ENCODE assay signal across 1 cellular context in the genomic region with DNA sequence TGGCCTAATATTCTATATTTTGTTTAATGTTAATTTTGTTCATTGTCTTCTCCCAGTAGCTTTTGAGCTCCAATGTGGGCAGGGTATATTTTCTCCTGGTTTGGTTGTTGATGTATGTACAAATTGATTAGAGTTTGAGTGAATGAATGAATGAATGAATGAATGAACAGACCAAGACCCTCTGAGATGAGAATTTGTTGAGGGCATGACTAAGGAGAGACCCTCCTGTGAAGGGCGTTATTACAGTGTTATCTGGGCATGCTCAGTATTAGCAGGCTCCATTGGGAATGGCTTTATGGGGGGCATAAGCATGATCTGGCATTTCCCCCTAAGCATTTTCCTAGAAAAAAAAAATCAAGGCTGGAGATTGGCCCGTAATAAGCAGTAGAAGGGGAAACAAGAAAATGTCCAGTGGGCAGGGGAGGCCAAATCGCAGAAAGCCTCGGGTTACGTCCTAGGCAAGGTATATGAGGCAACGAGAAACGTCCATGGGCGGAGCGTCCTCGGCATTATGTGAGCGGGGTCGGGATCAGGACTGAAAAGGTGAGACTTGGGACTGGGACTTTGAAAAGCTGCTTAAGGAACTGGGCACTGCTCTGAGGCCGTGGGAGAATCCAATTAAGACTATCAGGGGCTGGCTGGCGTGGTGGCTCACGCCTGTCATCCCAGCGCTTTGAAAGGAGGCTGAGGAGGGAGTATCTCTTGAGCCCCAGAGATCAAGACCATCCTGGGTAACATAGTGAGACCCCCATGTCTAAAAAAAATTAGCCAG.
A peak's percentile ranks its signal among the peaks of the same experiment; 100 is the strongest.
TF ChIP-seq lines count a peak whose summit lies in the region.

No MANE protein-coding gene starts in this region.

TF ChIP-seq in HEK293, 187 proteins besides CTCF, POLR2A, EP300 and RAD21 (continued from another document):
- TF ChIP-seq, protein P1, sequence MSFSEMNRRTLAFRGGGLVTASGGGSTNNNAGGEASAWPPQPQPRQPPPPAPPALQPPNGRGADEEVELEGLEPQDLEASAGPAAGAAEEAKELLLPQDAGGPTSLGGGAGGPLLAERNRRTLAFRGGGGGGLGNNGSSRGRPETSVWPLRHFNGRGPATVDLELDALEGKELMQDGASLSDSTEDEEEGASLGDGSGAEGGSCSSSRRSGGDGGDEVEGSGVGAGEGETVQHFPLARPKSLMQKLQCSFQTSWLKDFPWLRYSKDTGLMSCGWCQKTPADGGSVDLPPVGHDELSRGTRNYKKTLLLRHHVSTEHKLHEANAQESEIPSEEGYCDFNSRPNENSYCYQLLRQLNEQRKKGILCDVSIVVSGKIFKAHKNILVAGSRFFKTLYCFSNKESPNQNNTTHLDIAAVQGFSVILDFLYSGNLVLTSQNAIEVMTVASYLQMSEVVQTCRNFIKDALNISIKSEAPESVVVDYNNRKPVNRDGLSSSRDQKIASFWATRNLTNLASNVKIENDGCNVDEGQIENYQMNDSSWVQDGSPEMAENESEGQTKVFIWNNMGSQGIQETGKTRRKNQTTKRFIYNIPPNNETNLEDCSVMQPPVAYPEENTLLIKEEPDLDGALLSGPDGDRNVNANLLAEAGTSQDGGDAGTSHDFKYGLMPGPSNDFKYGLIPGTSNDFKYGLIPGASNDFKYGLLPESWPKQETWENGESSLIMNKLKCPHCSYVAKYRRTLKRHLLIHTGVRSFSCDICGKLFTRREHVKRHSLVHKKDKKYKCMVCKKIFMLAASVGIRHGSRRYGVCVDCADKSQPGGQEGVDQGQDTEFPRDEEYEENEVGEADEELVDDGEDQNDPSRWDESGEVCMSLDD (tag by site-specific recombination; IDR thresholded peaks at IDR 0.05): no peak
- TF ChIP-seq ZNF311 (tag by site-specific recombination; IDR thresholded peaks at IDR 0.05; ENCODE audit: borderline replicate concordance) (no peak), ZXDB (tag by site-specific recombination; IDR thresholded peaks at IDR 0.05) (peak; percentile 40; the same call in 1 of the 2 replicates), ZNF555 (tag by site-specific recombination; conservative IDR thresholded peaks at IDR 0.05) (no peak), IKZF3 (tag by site-specific recombination; IDR thresholded peaks at IDR 0.05) (no peak), ZFHX2 (tag by site-specific recombination; conservative IDR thresholded peaks at IDR 0.05) (no peak), GLIS2 (tag by site-specific recombination; IDR thresholded peaks at IDR 0.05) (no peak), ZBTB17 (tag by site-specific recombination; IDR thresholded peaks at IDR 0.05) (peak; percentile 65), ZNF473 (tag by site-specific recombination; IDR thresholded peaks at IDR 0.05) (no peak), SCRT1 (tag by site-specific recombination; IDR thresholded peaks at IDR 0.05; ENCODE audit: borderline replicate concordance) (no peak), ZNF514 (tag by site-specific recombination; IDR thresholded peaks at IDR 0.05) (no peak), ZNF660 (tag by site-specific recombination; IDR thresholded peaks at IDR 0.05) (no peak), YY2 (tag by site-specific recombination; IDR thresholded peaks at IDR 0.05) (no peak), BCL11A (tag by site-specific recombination; IDR thresholded peaks at IDR 0.05; ENCODE audit: low read depth) (no peak)
- TF ChIP-seq, protein P2, sequence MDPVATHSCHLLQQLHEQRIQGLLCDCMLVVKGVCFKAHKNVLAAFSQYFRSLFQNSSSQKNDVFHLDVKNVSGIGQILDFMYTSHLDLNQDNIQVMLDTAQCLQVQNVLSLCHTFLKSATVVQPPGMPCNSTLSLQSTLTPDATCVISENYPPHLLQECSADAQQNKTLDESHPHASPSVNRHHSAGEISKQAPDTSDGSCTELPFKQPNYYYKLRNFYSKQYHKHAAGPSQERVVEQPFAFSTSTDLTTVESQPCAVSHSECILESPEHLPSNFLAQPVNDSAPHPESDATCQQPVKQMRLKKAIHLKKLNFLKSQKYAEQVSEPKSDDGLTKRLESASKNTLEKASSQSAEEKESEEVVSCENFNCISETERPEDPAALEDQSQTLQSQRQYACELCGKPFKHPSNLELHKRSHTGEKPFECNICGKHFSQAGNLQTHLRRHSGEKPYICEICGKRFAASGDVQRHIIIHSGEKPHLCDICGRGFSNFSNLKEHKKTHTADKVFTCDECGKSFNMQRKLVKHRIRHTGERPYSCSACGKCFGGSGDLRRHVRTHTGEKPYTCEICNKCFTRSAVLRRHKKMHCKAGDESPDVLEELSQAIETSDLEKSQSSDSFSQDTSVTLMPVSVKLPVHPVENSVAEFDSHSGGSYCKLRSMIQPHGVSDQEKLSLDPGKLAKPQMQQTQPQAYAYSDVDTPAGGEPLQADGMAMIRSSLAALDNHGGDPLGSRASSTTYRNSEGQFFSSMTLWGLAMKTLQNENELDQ (tag by site-specific recombination; IDR thresholded peaks at IDR 0.05; ENCODE audit: low read depth): no peak
- TF ChIP-seq, protein P3, sequence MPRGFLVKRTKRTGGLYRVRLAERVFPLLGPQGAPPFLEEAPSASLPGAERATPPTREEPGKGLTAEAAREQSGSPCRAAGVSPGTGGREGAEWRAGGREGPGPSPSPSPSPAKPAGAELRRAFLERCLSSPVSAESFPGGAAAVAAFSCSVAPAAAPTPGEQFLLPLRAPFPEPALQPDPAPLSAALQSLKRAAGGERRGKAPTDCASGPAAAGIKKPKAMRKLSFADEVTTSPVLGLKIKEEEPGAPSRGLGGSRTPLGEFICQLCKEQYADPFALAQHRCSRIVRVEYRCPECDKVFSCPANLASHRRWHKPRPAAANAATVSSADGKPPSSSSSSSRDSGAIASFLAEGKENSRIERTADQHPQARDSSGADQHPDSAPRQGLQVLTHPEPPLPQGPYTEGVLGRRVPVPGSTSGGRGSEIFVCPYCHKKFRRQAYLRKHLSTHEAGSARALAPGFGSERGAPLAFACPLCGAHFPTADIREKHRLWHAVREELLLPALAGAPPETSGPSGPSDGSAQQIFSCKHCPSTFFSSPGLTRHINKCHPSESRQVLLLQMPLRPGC (tag by site-specific recombination; IDR thresholded peaks at IDR 0.05): 0 out of 2 replicates have a peak, but pooled peaks have one; percentile 13
- TF ChIP-seq, protein P4, sequence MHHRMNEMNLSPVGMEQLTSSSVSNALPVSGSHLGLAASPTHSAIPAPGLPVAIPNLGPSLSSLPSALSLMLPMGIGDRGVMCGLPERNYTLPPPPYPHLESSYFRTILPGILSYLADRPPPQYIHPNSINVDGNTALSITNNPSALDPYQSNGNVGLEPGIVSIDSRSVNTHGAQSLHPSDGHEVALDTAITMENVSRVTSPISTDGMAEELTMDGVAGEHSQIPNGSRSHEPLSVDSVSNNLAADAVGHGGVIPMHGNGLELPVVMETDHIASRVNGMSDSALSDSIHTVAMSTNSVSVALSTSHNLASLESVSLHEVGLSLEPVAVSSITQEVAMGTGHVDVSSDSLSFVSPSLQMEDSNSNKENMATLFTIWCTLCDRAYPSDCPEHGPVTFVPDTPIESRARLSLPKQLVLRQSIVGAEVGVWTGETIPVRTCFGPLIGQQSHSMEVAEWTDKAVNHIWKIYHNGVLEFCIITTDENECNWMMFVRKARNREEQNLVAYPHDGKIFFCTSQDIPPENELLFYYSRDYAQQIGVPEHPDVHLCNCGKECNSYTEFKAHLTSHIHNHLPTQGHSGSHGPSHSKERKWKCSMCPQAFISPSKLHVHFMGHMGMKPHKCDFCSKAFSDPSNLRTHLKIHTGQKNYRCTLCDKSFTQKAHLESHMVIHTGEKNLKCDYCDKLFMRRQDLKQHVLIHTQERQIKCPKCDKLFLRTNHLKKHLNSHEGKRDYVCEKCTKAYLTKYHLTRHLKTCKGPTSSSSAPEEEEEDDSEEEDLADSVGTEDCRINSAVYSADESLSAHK (tag by site-specific recombination; IDR thresholded peaks at IDR 0.05): peak; percentile 71; the same call in 1 of the 2 replicates
- TF ChIP-seq, protein P5, sequence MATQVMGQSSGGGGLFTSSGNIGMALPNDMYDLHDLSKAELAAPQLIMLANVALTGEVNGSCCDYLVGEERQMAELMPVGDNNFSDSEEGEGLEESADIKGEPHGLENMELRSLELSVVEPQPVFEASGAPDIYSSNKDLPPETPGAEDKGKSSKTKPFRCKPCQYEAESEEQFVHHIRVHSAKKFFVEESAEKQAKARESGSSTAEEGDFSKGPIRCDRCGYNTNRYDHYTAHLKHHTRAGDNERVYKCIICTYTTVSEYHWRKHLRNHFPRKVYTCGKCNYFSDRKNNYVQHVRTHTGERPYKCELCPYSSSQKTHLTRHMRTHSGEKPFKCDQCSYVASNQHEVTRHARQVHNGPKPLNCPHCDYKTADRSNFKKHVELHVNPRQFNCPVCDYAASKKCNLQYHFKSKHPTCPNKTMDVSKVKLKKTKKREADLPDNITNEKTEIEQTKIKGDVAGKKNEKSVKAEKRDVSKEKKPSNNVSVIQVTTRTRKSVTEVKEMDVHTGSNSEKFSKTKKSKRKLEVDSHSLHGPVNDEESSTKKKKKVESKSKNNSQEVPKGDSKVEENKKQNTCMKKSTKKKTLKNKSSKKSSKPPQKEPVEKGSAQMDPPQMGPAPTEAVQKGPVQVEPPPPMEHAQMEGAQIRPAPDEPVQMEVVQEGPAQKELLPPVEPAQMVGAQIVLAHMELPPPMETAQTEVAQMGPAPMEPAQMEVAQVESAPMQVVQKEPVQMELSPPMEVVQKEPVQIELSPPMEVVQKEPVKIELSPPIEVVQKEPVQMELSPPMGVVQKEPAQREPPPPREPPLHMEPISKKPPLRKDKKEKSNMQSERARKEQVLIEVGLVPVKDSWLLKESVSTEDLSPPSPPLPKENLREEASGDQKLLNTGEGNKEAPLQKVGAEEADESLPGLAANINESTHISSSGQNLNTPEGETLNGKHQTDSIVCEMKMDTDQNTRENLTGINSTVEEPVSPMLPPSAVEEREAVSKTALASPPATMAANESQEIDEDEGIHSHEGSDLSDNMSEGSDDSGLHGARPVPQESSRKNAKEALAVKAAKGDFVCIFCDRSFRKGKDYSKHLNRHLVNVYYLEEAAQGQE (tag by site-specific recombination; IDR thresholded peaks at IDR 0.05): peak; percentile 32; the same call in 1 of the 2 replicates
- TF ChIP-seq, protein P6, sequence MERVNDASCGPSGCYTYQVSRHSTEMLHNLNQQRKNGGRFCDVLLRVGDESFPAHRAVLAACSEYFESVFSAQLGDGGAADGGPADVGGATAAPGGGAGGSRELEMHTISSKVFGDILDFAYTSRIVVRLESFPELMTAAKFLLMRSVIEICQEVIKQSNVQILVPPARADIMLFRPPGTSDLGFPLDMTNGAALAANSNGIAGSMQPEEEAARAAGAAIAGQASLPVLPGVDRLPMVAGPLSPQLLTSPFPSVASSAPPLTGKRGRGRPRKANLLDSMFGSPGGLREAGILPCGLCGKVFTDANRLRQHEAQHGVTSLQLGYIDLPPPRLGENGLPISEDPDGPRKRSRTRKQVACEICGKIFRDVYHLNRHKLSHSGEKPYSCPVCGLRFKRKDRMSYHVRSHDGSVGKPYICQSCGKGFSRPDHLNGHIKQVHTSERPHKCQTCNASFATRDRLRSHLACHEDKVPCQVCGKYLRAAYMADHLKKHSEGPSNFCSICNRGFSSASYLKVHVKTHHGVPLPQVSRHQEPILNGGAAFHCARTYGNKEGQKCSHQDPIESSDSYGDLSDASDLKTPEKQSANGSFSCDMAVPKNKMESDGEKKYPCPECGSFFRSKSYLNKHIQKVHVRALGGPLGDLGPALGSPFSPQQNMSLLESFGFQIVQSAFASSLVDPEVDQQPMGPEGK (tag by site-specific recombination; IDR thresholded peaks at IDR 0.05): peak; percentile 21; the same call in 1 of the 2 replicates
- TF ChIP-seq, protein P7, sequence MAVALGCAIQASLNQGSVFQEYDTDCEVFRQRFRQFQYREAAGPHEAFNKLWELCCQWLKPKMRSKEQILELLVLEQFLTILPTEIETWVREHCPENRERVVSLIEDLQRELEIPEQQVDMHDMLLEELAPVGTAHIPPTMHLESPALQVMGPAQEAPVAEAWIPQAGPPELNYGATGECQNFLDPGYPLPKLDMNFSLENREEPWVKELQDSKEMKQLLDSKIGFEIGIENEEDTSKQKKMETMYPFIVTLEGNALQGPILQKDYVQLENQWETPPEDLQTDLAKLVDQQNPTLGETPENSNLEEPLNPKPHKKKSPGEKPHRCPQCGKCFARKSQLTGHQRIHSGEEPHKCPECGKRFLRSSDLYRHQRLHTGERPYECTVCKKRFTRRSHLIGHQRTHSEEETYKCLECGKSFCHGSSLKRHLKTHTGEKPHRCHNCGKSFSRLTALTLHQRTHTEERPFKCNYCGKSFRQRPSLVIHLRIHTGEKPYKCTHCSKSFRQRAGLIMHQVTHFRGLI (tag by site-specific recombination; IDR thresholded peaks at IDR 0.05): no peak
- TF ChIP-seq, protein P8, sequence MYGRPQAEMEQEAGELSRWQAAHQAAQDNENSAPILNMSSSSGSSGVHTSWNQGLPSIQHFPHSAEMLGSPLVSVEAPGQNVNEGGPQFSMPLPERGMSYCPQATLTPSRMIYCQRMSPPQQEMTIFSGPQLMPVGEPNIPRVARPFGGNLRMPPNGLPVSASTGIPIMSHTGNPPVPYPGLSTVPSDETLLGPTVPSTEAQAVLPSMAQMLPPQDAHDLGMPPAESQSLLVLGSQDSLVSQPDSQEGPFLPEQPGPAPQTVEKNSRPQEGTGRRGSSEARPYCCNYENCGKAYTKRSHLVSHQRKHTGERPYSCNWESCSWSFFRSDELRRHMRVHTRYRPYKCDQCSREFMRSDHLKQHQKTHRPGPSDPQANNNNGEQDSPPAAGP (tag by site-specific recombination; IDR thresholded peaks at IDR 0.05): 0 out of 2 replicates have a peak, but pooled peaks have one; percentile 1
TF ChIP-seq in HEK293: peak in this region for 10.
